In genomic region chr1:172588296-172589291, GRCh38 we compare ENCODE assay signal across 8 cellular contexts. TPM values are rescaled to one million over a fixed set of nuclear protein-coding genes. Genes with fewer than 3 reads are reported as not detected.
DNase-seq lines count a peak whose midpoint lies in the region; ATAC-seq and TF ChIP-seq lines count a peak whose summit lies in the region.

No MANE protein-coding gene starts in this region.

- H3K4me1 Mint-ChIP-seq in osteocyte (ENCODE audit: unreplicated experiment) (peaks cover 23% of the 10 kb centered on the region), H9 (peaks cover 4% of the 10 kb centered on the region in 2 experiments)

- WGBS in neuronal stem cell (ENCODE audit: extremely low coverage in 2 of 2, insufficient read length in 2 of 2, insufficient replicate concordance in 1 of 2), 2 donors = no CpG with 5 or more reads among the region's 7 CpGs
- no CpG with 5 or more reads among the region's 7 CpGs for WGBS in H9 (ENCODE audit: extremely low coverage, insufficient read length, low lambda C conversion rate)
- 85 to 91% methylated on average over 7 of the region's 7 CpGs for WGBS in thyroid gland, 2 donors

- H3K27me3 ChIP-seq in neuronal stem cell (ENCODE audit: control insufficient read depth in 3 of 3, insufficient read depth in 3 of 3, low read depth in 1 of 3, low read length in 3 of 3) = no peaks in the 10 kb centered on the region
- no peaks in the 10 kb centered on the region for H3K27me3 ChIP-seq in H9 (ENCODE audit: insufficient read depth, low read length)
- no peaks in the 10 kb centered on the region for H3K27me3 ChIP-seq in thyroid gland

- H3K79me1 ChIP-seq in neuronal stem cell (ENCODE audit: low read depth, low read length) (no peaks in the 10 kb centered on the region), H9 (ENCODE audit: insufficient read depth, low read depth, low read length, poor library complexity, severe bottlenecking) (no peaks in the 10 kb centered on the region)

- H3K36me3 ChIP-seq in neuronal stem cell (replicated peaks in 1 of 2; ENCODE audit: control insufficient read depth in 2 of 2, insufficient read depth in 2 of 2, low read length in 2 of 2) = peaks cover 10 to 81% of the 10 kb centered on the region in 2 donors
- peaks cover 18% of the 10 kb centered on the region in 2 donors for H3K36me3 ChIP-seq in thyroid gland

- no peak overlapping the region for H3K18ac ChIP-seq in neuronal stem cell (ENCODE audit: low read length)
- H3K18ac ChIP-seq in H9 (ENCODE audit: insufficient read length, low read depth, low read length) = no peak overlapping the region

- H2BK120ac ChIP-seq in neuronal stem cell (ENCODE audit: low read depth, low read length) = no peak overlapping the region
- no peak overlapping the region for H2BK120ac ChIP-seq in H9 (ENCODE audit: low read depth, low read length, poor library complexity, severe bottlenecking)

- TF ChIP-seq CTCF in osteocyte (IDR thresholded peaks at IDR 0.05) (no peak), H9 (conservative IDR thresholded peaks at IDR 0.05) (no peak), thyroid gland (IDR thresholded peaks at IDR 0.05) (no peak)

- no peak overlapping the region for H2BK20ac ChIP-seq in H9 (ENCODE audit: low read depth, low read length, poor library complexity, severe bottlenecking)

- H3K4ac ChIP-seq in neuronal stem cell (ENCODE audit: low read length) (no peak overlapping the region), H9 (ENCODE audit: low read depth, low read length) (no peak overlapping the region)

- peak; percentile 48 for ATAC-seq in GM18498 (IDR thresholded peaks at IDR 0.05; ENCODE audit: unreplicated experiment)

- intact Hi-C loops in thyroid gland (cut with DNase I) = no loop called here

- no peak overlapping the region for H3K14ac ChIP-seq in neuronal stem cell (ENCODE audit: low read length)
- no peak overlapping the region for H3K14ac ChIP-seq in H9 (ENCODE audit: insufficient read depth, low read length)

- H4K5ac ChIP-seq in H9 (ENCODE audit: insufficient read length, low read depth, low read length) = no peak overlapping the region

- no peaks in the 10 kb centered on the region for H4K20me1 ChIP-seq in H9 (ENCODE audit: control insufficient read depth, insufficient read depth, insufficient read length)

- no peak overlapping the region for H2AFZ ChIP-seq in neuronal stem cell (ENCODE audit: low read length)
- no peak overlapping the region for H2AFZ ChIP-seq in H9 (ENCODE audit: low read length)

- no peak overlapping the region for H3K23ac ChIP-seq in neuronal stem cell (ENCODE audit: low read depth, low read length, poor library complexity)
- no peak overlapping the region for H3K23ac ChIP-seq in H9 (ENCODE audit: insufficient read length, low read depth, low read length)

- H3K4me2 ChIP-seq in neuronal stem cell (ENCODE audit: insufficient read depth, low read length, poor library complexity, severe bottlenecking) = no peak overlapping the region
- H3K4me2 ChIP-seq in H9 (ENCODE audit: insufficient read depth, insufficient read length, low read length) = no peak overlapping the region

- no peak for TF ChIP-seq POLR2A in thyroid gland (IDR thresholded peaks at IDR 0.05)

- no peak overlapping the region for H2BK15ac ChIP-seq in neuronal stem cell (ENCODE audit: low read length)
- no peak overlapping the region for H2BK15ac ChIP-seq in H9 (ENCODE audit: low read depth, low read length)

- H3K4me3 Mint-ChIP-seq in osteocyte (ENCODE audit: unreplicated experiment) (no peak overlapping the region), H9 (no peak overlapping the region)

- H2BK12ac ChIP-seq in neuronal stem cell (ENCODE audit: low read length) (no peak overlapping the region), H9 (ENCODE audit: insufficient read length, low read depth, low read length) (no peak overlapping the region)

- peaks cover 3 to 6% of the 10 kb centered on the region in 2 donors for H3K9me3 ChIP-seq in neuronal stem cell (replicated peaks in 1 of 2; ENCODE audit: control insufficient read depth in 2 of 2, insufficient read depth in 1 of 2, low read depth in 1 of 2, low read length in 2 of 2)
- H3K9me3 ChIP-seq in H9 (ENCODE audit: control insufficient read depth, low read depth, low read length) = no peaks in the 10 kb centered on the region
- no peaks in the 10 kb centered on the region for H3K9me3 ChIP-seq in thyroid gland

- no peak overlapping the region for H3K27ac ChIP-seq in neuronal stem cell (replicated peaks; ENCODE audit: low read length)
- no peak overlapping the region for H3K27ac ChIP-seq in H9 (ENCODE audit: insufficient read length, low read depth, low read length)
- H3K27ac ChIP-seq in thyroid gland = no peak overlapping the region

- H3K36me3 Mint-ChIP-seq in osteocyte (ENCODE audit: unreplicated experiment) (peaks cover 45% of the 10 kb centered on the region), H9 (ENCODE audit: insufficient read depth in 1 of 3, low read depth in 3 of 3) (peaks cover 50 to 59% (median 57%) of the 10 kb centered on the region in 3 experiments)

- DNase-seq in MV-4-11 (lab: John Stamatoyannopoulos, UW) (peak; percentile 84), brain pericyte (ENCODE audit: low read depth, low spot score) (peak; percentile 26), osteocyte (ENCODE audit: extremely low spot score, unreplicated experiment) (no peak), putamen (ENCODE audit: low spot score) (no peak), neuronal stem cell (ENCODE audit: low spot score) (no peak), H9 (no peak), thyroid gland (no peak)

- no peak overlapping the region for H2AK5ac ChIP-seq in neuronal stem cell (ENCODE audit: low read depth, low read length)
- no peak overlapping the region for H2AK5ac ChIP-seq in H9 (ENCODE audit: insufficient read length, low read length)

- H3K9me3 Mint-ChIP-seq in osteocyte (ENCODE audit: unreplicated experiment) (no peaks in the 10 kb centered on the region), H9 (peaks cover 6 to 14% of the 10 kb centered on the region in 2 experiments; a peak in 4 of 5 replicates)

- no peaks in the 10 kb centered on the region for H3K4me1 ChIP-seq in neuronal stem cell (ENCODE audit: control insufficient read depth in 2 of 2, insufficient read depth in 1 of 2, low read depth in 1 of 2, low read length in 2 of 2)
- H3K4me1 ChIP-seq in H9 (ENCODE audit: insufficient read depth, low read length) = no peaks in the 10 kb centered on the region
- no peaks in the 10 kb centered on the region for H3K4me1 ChIP-seq in thyroid gland

- H4K8ac ChIP-seq in neuronal stem cell (ENCODE audit: low read depth, low read length) = no peak overlapping the region
- no peak overlapping the region for H4K8ac ChIP-seq in H9 (replicated peaks; ENCODE audit: insufficient read length, low read depth, low read length)

- H3K4me3 ChIP-seq in neuronal stem cell (ENCODE audit: low read length in 2 of 2) (no peak overlapping the region), thyroid gland (replicated peaks in 1 of 3) (no peak overlapping the region)

- no peak overlapping the region for H3K56ac ChIP-seq in H9 (ENCODE audit: insufficient read length, low read depth, low read length)

- no peaks in the 10 kb centered on the region for H3K23me2 ChIP-seq in H9 (ENCODE audit: insufficient read length, low read depth, low read length, poor library complexity, severe bottlenecking)

- H3K27ac Mint-ChIP-seq in osteocyte (ENCODE audit: unreplicated experiment) (peak overlapping the region; percentile 42), H9 (no peak overlapping the region)

- no peak overlapping the region for H3T11ph ChIP-seq in H9 (ENCODE audit: low read length)

- no peak overlapping the region for H3K9ac ChIP-seq in neuronal stem cell (ENCODE audit: low read depth, low read length, poor library complexity)
- H3K9ac ChIP-seq in H9 (ENCODE audit: extremely low read depth, insufficient read length, low read length) = no peak overlapping the region

- H4K91ac ChIP-seq in neuronal stem cell (ENCODE audit: low read depth, low read length, poor library complexity) = no peak overlapping the region
- no peak overlapping the region for H4K91ac ChIP-seq in H9 (ENCODE audit: insufficient read length, low read depth, low read length)

- no peak overlapping the region for H2BK5ac ChIP-seq in neuronal stem cell (ENCODE audit: low read length)
- H2BK5ac ChIP-seq in H9 (ENCODE audit: insufficient read length, low read length) = no peak overlapping the region

- H3K27me3 Mint-ChIP-seq in osteocyte (ENCODE audit: unreplicated experiment) = no peaks in the 10 kb centered on the region
- H3K27me3 Mint-ChIP-seq in H9 (ENCODE audit: low read depth) = no peaks in the 10 kb centered on the region

- no peaks in the 10 kb centered on the region for H3K79me2 ChIP-seq in H9 (ENCODE audit: insufficient read depth, low read length)

RNA-seq across cellular contexts. Expression of gene SUCO, which starts 55.6 kb away (rescaled TPM):
- total RNA-seq in osteocyte = 30.4 and 30.7 TPM in 2 replicates
- 34.2 TPM for polyA plus RNA-seq in neuronal stem cell (2013, experiment 1 of 2)
- polyA plus RNA-seq in neuronal stem cell (2013, experiment 2 of 2) = 36.7 TPM
- total RNA-seq in H9 (2021) = 34.3 and 37.7 TPM in 2 replicates
- 10 to 100 TPM; 34.7 to 67.9 (median 37.7) TPM for total RNA-seq in thyroid gland

Comparison
In these comparisons a context has a peak if more than half of its experiments do, and no peak if none do; other contexts are left out.
1. DNase-seq: peak in MV-4-11 (single experiment) and brain pericyte (single experiment); none in osteocyte (single experiment), putamen (single experiment), neuronal stem cell (single experiment), H9 (single experiment) and thyroid gland (0 of 2).